Comparison of ENCODE assay signal across 18 cellular contexts in genomic region chr6:27260339-27260738, GRCh38. TPM values are rescaled to one million over a fixed set of nuclear protein-coding genes. Genes with fewer than 3 reads are reported as not detected.
DNase-seq lines count a peak whose midpoint lies in the region; ATAC-seq and TF ChIP-seq lines count a peak whose summit lies in the region.
"Had no signal": no experiment of that assay in that cellular context is flagged by ENCODE, and none has a peak within 500 bp of the region (broad histone marks: within the 10 kb centered on the region; RNA-seq: fewer than 3 reads in every experiment).

No MANE protein-coding gene starts in this region.

- no peaks in the 10 kb centered on the region for H3K9me3 Mint-ChIP-seq in nephron progenitor cell

- no peaks in the 10 kb centered on the region for H3K4me1 Mint-ChIP-seq in nephron progenitor cell

- H3K27ac Mint-ChIP-seq in nephron progenitor cell, result no peak overlapping the region

- no peaks in the 10 kb centered on the region for H3K9me3 ChIP-seq in MG63
- no peaks in the 10 kb centered on the region for H3K9me3 ChIP-seq in fibroblast of lung (ENCODE audit: control insufficient read depth, insufficient read depth, low read depth, low read length)

- no peaks in the 10 kb centered on the region for H3K4me1 ChIP-seq in fibroblast of lung (ENCODE audit: control insufficient read depth, extremely low read depth, insufficient read depth, low read length)
- H3K4me1 ChIP-seq: parathyroid adenoma had no signal

- H3K4me3 ChIP-seq in MG63 (peak overlapping the region; percentile 32), fibroblast of lung (replicated peaks in 1 of 4; ENCODE audit: control extremely low read depth in 1 of 4, insufficient read depth in 1 of 4, low read depth in 3 of 4, low read length in 4 of 4) (peak overlapping the region in 3 of 4 experiments; percentile 8 to 38 (median 11))
- H3K4me3 ChIP-seq: stomach had no signal

- peak overlapping the region; percentile 15 for H3K4me2 ChIP-seq in fibroblast of lung (ENCODE audit: extremely low read depth, insufficient read depth, low read length)

- TF ChIP-seq CTCF in fibroblast of lung (conservative IDR thresholded peaks at IDR 0.05 in 1 of 2, IDR thresholded peaks at IDR 0.05 in 1 of 2; ENCODE audit: low read depth in 1 of 2, low read length in 2 of 2) (no peak), nephron progenitor cell (IDR thresholded peaks at IDR 0.05) (no peak)

- H3K4me3 Mint-ChIP-seq in nephron progenitor cell, result peak overlapping the region; percentile 73

- H3K36me3 Mint-ChIP-seq in nephron progenitor cell (ENCODE audit: low read depth), result no peaks in the 10 kb centered on the region

- no peak overlapping the region for H3K27ac ChIP-seq in fibroblast of lung (ENCODE audit: insufficient read depth, low read length)
- H3K27ac ChIP-seq: dorsolateral prefrontal cortex, parathyroid adenoma, stomach had no signal

- ATAC-seq in HG03045 (IDR thresholded peaks at IDR 0.05; ENCODE audit: unreplicated experiment) (no peak), HG03521 (IDR thresholded peaks at IDR 0.05; ENCODE audit: unreplicated experiment) (no peak)
- ATAC-seq: HCT116 had no signal

- H4K20me1 ChIP-seq in fibroblast of lung (ENCODE audit: control insufficient read depth, extremely low read depth, insufficient read depth, low read length), result no peaks in the 10 kb centered on the region

- DNase-seq in EL, result peak; percentile 33
- peak; percentile 19 for DNase-seq in MG63
- no peak for DNase-seq in fibroblast of lung (ENCODE audit: low read depth in 2 of 2)
- DNase-seq in nephron progenitor cell, result peak; percentile 36
- no peak for DNase-seq in NCI-H526 treated with DMSO at 0.1 percent for 48 hours (lab: John Stamatoyannopoulos, UW)
- no peak for DNase-seq in activated CD4-positive, CD25-positive, alpha-beta regulatory T cell (lab: John Stamatoyannopoulos, UW)
- DNase-seq: aorta, Calu3, dorsolateral prefrontal cortex, KG1, midbrain, NCI-H1105, stomach had no signal

- H3K9ac ChIP-seq in fibroblast of lung (ENCODE audit: insufficient read depth, low read length), result no peak overlapping the region
- H3K9ac ChIP-seq: parathyroid adenoma had no signal

- H2AFZ ChIP-seq in fibroblast of lung (ENCODE audit: low read length), result no peak overlapping the region

- peaks cover 79% of the 10 kb centered on the region for H3K27me3 Mint-ChIP-seq in nephron progenitor cell (ENCODE audit: low read depth, poor library complexity)

- H3K27me3 ChIP-seq in MG63 (no peaks in the 10 kb centered on the region), fibroblast of lung (ENCODE audit: control insufficient read depth, insufficient read depth, low read length) (no peaks in the 10 kb centered on the region)

- no peaks in the 10 kb centered on the region for H3K79me2 ChIP-seq in fibroblast of lung (ENCODE audit: control insufficient read depth, insufficient read depth, low read length)
- H3K79me2 ChIP-seq: parathyroid adenoma had no signal

- no peaks in the 10 kb centered on the region for H3K36me3 ChIP-seq in MG63
- no peaks in the 10 kb centered on the region for H3K36me3 ChIP-seq in fibroblast of lung (ENCODE audit: control insufficient read depth, insufficient read depth, low read length)

RNA-seq across cellular contexts. Expression of gene PRSS16, which starts 12.8 kb away (rescaled TPM):
- total RNA-seq in MG63 (2014; rRNA removed; shearing (Covaris generic); ENCODE audit: low replicate concordance), result 0.33 TPM in 1 of 2 replicates, not detected in the other
- total RNA-seq in fibroblast of lung, result not detected in 2 replicates
- 0.15 TPM in 1 of 2 replicates, not detected in the other for polyA plus RNA-seq in fibroblast of lung
- not detected in 2 replicates for polyA plus RNA-seq in fibroblast of lung (2012)
- not detected in 2 replicates for polyA minus RNA-seq in fibroblast of lung (ENCODE audit: low replicate concordance)

RNA-seq across cellular contexts. Expression of gene POM121L2, which starts 51.7 kb away (rescaled TPM):
- not detected in 2 replicates for total RNA-seq in MG63 (2014; rRNA removed; shearing (Covaris generic); ENCODE audit: low replicate concordance)
- total RNA-seq in fibroblast of lung, result not detected in 2 replicates
- not detected in 2 replicates for polyA plus RNA-seq in fibroblast of lung
- not detected in 2 replicates for polyA plus RNA-seq in fibroblast of lung (2012)
- not detected in 2 replicates for polyA minus RNA-seq in fibroblast of lung (ENCODE audit: low replicate concordance)
- total RNA-seq: aorta; Calu3; stomach; T-helper 1 cell treated with Interleukin-12 subunit alpha and Interleukin-12 subunit beta and Interleukin-4 antibody, amounts not matched to agents 30 ng/mL and 1 ng/mL, for 36 hours had no signal
- polyA plus RNA-seq: aorta, stomach had no signal

Comparison
In these comparisons a context has a peak if more than half of its experiments do, and no peak if none do; other contexts are left out.
1. DNase-seq: peak in EL (single experiment), MG63 (single experiment) and nephron progenitor cell (single experiment); none in fibroblast of lung (0 of 2), NCI-H526 treated with DMSO at 0.1 percent for 48 hours (single experiment) and activated CD4-positive, CD25-positive, alpha-beta regulatory T cell (0 of 4).